In genomic region chr18:73218293-73218692, GRCh38 we compare ENCODE assay signal across 2 cellular contexts.
A peak's percentile ranks its signal among the peaks of the same experiment; 100 is the strongest.
TF ChIP-seq lines count a peak whose summit lies in the region.

No MANE protein-coding gene starts in this region.

TF ChIP-seq in neural cell, 6 proteins besides CTCF, POLR2A, EP300 and RAD21 (continued from another document):
- TF ChIP-seq REST (IDR thresholded peaks at IDR 0.05; ENCODE audit: borderline replicate concordance), result peak; percentile 50
TF ChIP-seq in neural cell: peak in this region for 2.

TF ChIP-seq in WTC11, 78 proteins besides CTCF, POLR2A, EP300 and RAD21 (continued from another document):
- TF ChIP-seq IRF1 (CRISPR knock-in tag; IDR thresholded peaks at IDR 0.05) (no peak), CREM (CRISPR knock-in tag; IDR thresholded peaks at IDR 0.05) (no peak), NFYB (CRISPR knock-in tag; conservative IDR thresholded peaks at IDR 0.05; ENCODE audit: low read depth) (no peak), NFATC4 (CRISPR knock-in tag; IDR thresholded peaks at IDR 0.05) (no peak), ZNF671 (CRISPR knock-in tag; IDR thresholded peaks at IDR 0.05) (no peak), FOXP1 (CRISPR knock-in tag; IDR thresholded peaks at IDR 0.05; ENCODE audit: borderline replicate concordance) (no peak), NR3C1 (CRISPR knock-in tag; conservative IDR thresholded peaks at IDR 0.05; ENCODE audit: low read depth) (no peak)
